Comparison of ENCODE assay signal across 24 cellular contexts in the genomic region with DNA sequence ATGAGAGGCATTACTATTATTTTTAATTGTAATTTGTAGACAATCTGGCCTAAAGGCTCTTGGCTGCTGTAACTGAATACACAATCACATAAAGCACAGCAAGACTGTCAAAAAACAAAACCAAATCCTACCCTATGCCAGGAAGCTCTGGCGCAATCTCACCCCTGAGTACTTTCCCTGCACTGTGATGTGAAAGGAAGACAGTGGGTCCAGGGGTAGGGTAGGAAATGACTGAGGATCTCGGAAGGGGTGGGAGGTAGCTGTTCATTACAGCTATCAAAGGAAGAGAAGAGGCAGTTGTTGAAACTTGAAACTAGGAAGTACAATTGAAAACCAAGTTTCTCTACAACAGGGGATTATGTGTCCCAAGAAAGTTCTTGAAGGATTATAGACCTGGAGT.
"Had no signal": no experiment of that assay in that cellular context is flagged by ENCODE, and none has a peak within 500 bp of the region (broad histone marks: within the 10 kb centered on the region; RNA-seq: fewer than 3 reads in every experiment).

No MANE protein-coding gene starts in this region.

- H3K36me3 Mint-ChIP-seq: activated naive CD4-positive, alpha-beta T cell treated with anti-CD3 and anti-CD28 coated beads, Interleukin-2, amount 10 ng/mL, durations not matched to agents 7 days and 5 days; activated naive CD4-positive, alpha-beta T cell treated with anti-CD3 and anti-CD28 coated beads, Interleukin-2, amount 50 U/mL, for 72 hours; activated naive CD8-positive, alpha-beta T cell treated with anti-CD3 and anti-CD28 coated beads, Interleukin-2, amount 10 ng/mL, durations not matched to agents 7 days and 5 days; brain; WTC11 had no signal

- DNase-seq: activated CD4-positive, alpha-beta memory T cell treated with anti-CD3 and anti-CD28 coated beads, Interleukin-2, amount 10 ng/mL, durations not matched to agents 7 days and 5 days; activated CD4-positive, alpha-beta T cell treated with anti-CD3 and anti-CD28 coated beads, Interleukin-2, amount 10 ng/mL, durations not matched to agents 7 days and 5 days; activated CD4-positive, alpha-beta T cell treated with anti-CD3 and anti-CD28 coated beads, Interleukin-2, amount 50 U/mL, for 4 hours; activated CD8-positive, alpha-beta memory T cell treated with anti-CD3 and anti-CD28 coated beads, Interleukin-2, amount 50 U/mL, for 48 hours; activated gamma-delta T cell; activated naive CD4-positive, alpha-beta T cell; activated naive CD4-positive, alpha-beta T cell treated with anti-CD3 and anti-CD28 coated beads, Interleukin-2, amount 10 ng/mL, durations not matched to agents 7 days and 5 days; activated naive CD8-positive, alpha-beta T cell treated with anti-CD3 and anti-CD28 coated beads, Interleukin-2, amount 10 ng/mL, durations not matched to agents 7 days and 5 days; activated T-cell treated with anti-CD3 and anti-CD28 coated beads for 4 hours; activated T-cell treated with anti-CD3 and anti-CD28 coated beads, Interleukin-2, amount 50 U/mL, for 24 hours; activated T-cell treated with anti-CD3 and anti-CD28 coated beads, Interleukin-2, amount 50 U/mL, for 72 hours; effector CD4-positive, alpha-beta T cell; effector memory CD8-positive, alpha-beta T cell; foreskin fibroblast; head of caudate nucleus; T-helper 2 cell had no signal

- H3K9me3 ChIP-seq: ascending aorta had no signal

- H3K4me3 Mint-ChIP-seq: activated CD4-positive, alpha-beta memory T cell treated with anti-CD3 and anti-CD28 coated beads, Interleukin-2, amount 10 ng/mL, durations not matched to agents 7 days and 5 days; activated CD4-positive, alpha-beta T cell treated with anti-CD3 and anti-CD28 coated beads, Interleukin-2, amount 10 ng/mL, durations not matched to agents 7 days and 5 days; activated naive CD4-positive, alpha-beta T cell treated with anti-CD3 and anti-CD28 coated beads, Interleukin-2, amount 10 ng/mL, durations not matched to agents 7 days and 5 days; activated naive CD8-positive, alpha-beta T cell treated with anti-CD3 and anti-CD28 coated beads, Interleukin-2, amount 10 ng/mL, durations not matched to agents 7 days and 5 days; activated T-cell treated with anti-CD3 and anti-CD28 coated beads, Interleukin-2, amount 50 U/mL, for 24 hours; activated T-cell treated with anti-CD3 and anti-CD28 coated beads, Interleukin-2, amount 50 U/mL, for 72 hours; brain; central memory CD8-positive, alpha-beta T cell; dendritic cell treated with granulocyte-macrophage colony-stimulating factor and Interleukin-4, amounts not matched to agents 40 ng/mL and 50 ng/mL, for 4 days; effector memory CD8-positive, alpha-beta T cell; WTC11 had no signal

- H3K4me1 ChIP-seq: ascending aorta had no signal

- H3K27me3 ChIP-seq: ascending aorta had no signal

- H3K4me1 Mint-ChIP-seq: activated CD4-positive, alpha-beta memory T cell treated with anti-CD3 and anti-CD28 coated beads, Interleukin-2, amount 10 ng/mL, durations not matched to agents 7 days and 5 days; central memory CD8-positive, alpha-beta T cell; WTC11 had no signal

- H3K4me3 ChIP-seq: ascending aorta, coronary artery had no signal

- H3K27ac ChIP-seq: ascending aorta, coronary artery, epithelial cell of prostate had no signal

- H3K27me3 Mint-ChIP-seq: activated CD4-positive, alpha-beta memory T cell treated with anti-CD3 and anti-CD28 coated beads, Interleukin-2, amount 10 ng/mL, durations not matched to agents 7 days and 5 days; activated CD4-positive, alpha-beta T cell treated with anti-CD3 and anti-CD28 coated beads, Interleukin-2, amount 10 ng/mL, durations not matched to agents 7 days and 5 days; activated T-cell treated with anti-CD3 and anti-CD28 coated beads, Interleukin-2, amount 50 U/mL, for 24 hours; brain; dendritic cell treated with granulocyte-macrophage colony-stimulating factor and Interleukin-4, amounts not matched to agents 40 ng/mL and 50 ng/mL, for 4 days had no signal

- H3K27ac Mint-ChIP-seq: activated CD4-positive, alpha-beta memory T cell treated with anti-CD3 and anti-CD28 coated beads, Interleukin-2, amount 10 ng/mL, durations not matched to agents 7 days and 5 days; activated CD4-positive, alpha-beta T cell treated with anti-CD3 and anti-CD28 coated beads, Interleukin-2, amount 10 ng/mL, durations not matched to agents 7 days and 5 days; activated naive CD4-positive, alpha-beta T cell treated with anti-CD3 and anti-CD28 coated beads, Interleukin-2, amount 10 ng/mL, durations not matched to agents 7 days and 5 days; activated naive CD8-positive, alpha-beta T cell treated with anti-CD3 and anti-CD28 coated beads, Interleukin-2, amount 10 ng/mL, durations not matched to agents 7 days and 5 days; activated T-cell treated with anti-CD3 and anti-CD28 coated beads, Interleukin-2, amount 50 U/mL, for 24 hours; activated T-cell treated with anti-CD3 and anti-CD28 coated beads, Interleukin-2, amount 50 U/mL, for 72 hours; brain; dendritic cell treated with granulocyte-macrophage colony-stimulating factor and Interleukin-4, amounts not matched to agents 40 ng/mL and 50 ng/mL, for 4 days; effector memory CD8-positive, alpha-beta T cell; WTC11 had no signal

- H3K36me3 ChIP-seq: ascending aorta had no signal

- ATAC-seq: activated naive CD4-positive, alpha-beta T cell treated with anti-CD3 and anti-CD28 coated beads, Interleukin-2, amount 50 U/mL, for 72 hours; activated T-cell treated with anti-CD3 and anti-CD28 coated beads, Interleukin-2, amount 50 U/mL, for 72 hours; effector memory CD8-positive, alpha-beta T cell; WTC11 had no signal

- H3K9me3 Mint-ChIP-seq: activated CD4-positive, alpha-beta memory T cell treated with anti-CD3 and anti-CD28 coated beads, Interleukin-2, amount 10 ng/mL, durations not matched to agents 7 days and 5 days; activated CD4-positive, alpha-beta T cell treated with anti-CD3 and anti-CD28 coated beads, Interleukin-2, amount 10 ng/mL, durations not matched to agents 7 days and 5 days; activated naive CD4-positive, alpha-beta T cell treated with anti-CD3 and anti-CD28 coated beads, Interleukin-2, amount 10 ng/mL, durations not matched to agents 7 days and 5 days; activated naive CD4-positive, alpha-beta T cell treated with anti-CD3 and anti-CD28 coated beads, Interleukin-2, amount 50 U/mL, for 72 hours; activated naive CD8-positive, alpha-beta T cell treated with anti-CD3 and anti-CD28 coated beads, Interleukin-2, amount 10 ng/mL, durations not matched to agents 7 days and 5 days; activated T-cell treated with anti-CD3 and anti-CD28 coated beads, Interleukin-2, amount 50 U/mL, for 24 hours; activated T-cell treated with anti-CD3 and anti-CD28 coated beads, Interleukin-2, amount 50 U/mL, for 72 hours; brain; central memory CD8-positive, alpha-beta T cell; dendritic cell treated with granulocyte-macrophage colony-stimulating factor and Interleukin-4, amounts not matched to agents 40 ng/mL and 50 ng/mL, for 4 days; effector memory CD8-positive, alpha-beta T cell; WTC11 had no signal
